ENCODE assay signal across 8 cellular contexts in the genomic region with DNA sequence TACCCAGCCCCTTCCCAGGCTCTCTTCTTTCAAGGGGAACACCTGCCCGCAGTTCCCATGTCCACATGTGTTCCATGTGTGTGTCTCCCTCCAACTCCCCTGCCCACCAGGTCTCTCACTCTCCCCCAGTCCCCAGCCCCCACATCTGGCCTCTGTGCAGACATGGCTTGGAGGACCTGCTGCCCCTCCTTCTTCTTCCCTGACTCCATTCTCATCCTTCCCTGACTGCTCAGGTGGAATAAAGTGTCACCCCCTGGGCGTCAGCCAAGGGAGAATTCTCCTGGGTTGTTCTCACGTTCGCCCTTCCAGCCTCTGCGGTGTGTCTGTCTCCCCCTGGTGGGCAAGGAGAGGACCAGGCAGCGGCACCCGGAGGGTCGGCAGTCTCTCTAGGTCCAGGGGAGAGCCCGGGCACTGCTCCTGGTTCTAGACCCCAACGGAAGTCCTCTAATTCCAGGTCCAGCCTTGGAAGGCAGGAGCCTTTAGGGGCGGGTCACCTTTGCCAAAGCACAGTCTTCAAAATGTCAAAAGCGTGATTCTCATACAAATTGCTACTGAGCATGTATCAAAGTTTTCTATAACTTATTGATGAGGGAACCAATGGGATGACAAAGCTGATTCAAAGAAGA. TPM values are rescaled to one million over a fixed set of nuclear protein-coding genes. Genes with fewer than 3 reads are reported as not detected.
DNase-seq lines count a peak whose midpoint lies in the region; ATAC-seq and TF ChIP-seq lines count a peak whose summit lies in the region.

No MANE protein-coding gene starts in this region.

- CTCF ChIA-PET in activated naive CD4-positive, alpha-beta T cell treated with anti-CD3 and anti-CD28 coated beads, Interleukin-2, amount 10 ng/mL, durations not matched to agents 7 days and 5 days (lab: Charles Lee), result interaction anchor here (0.5 to 4.8 kb wide), 15 partner anchors 10 to 96 kb away, joined by 3 to 58 read pairs (median 7); no protein-coding TSS in a partner anchor

- no peaks in the 10 kb centered on the region for H3K4me1 ChIP-seq in left ventricle myocardium inferior

- peak; percentile 18 for DNase-seq in GM04504 (ENCODE audit: low read depth)
- DNase-seq in MG63, result peak; percentile 49
- DNase-seq in SKM-1 (lab: John Stamatoyannopoulos, UW; ENCODE audit: unreplicated experiment), result peak; percentile 18
- peak; percentile 78 for DNase-seq in activated naive CD4-positive, alpha-beta T cell treated with anti-CD3 and anti-CD28 coated beads, Interleukin-2, amount 10 ng/mL, durations not matched to agents 7 days and 5 days
- no peak for DNase-seq in left ventricle myocardium inferior
- DNase-seq in stimulated activated CD4-positive, alpha-beta T cell treated with anti-CD3 and anti-CD28 coated beads, Interleukin-12 subunit alpha, Interleukin-12 subunit beta, amount 100 ng/mL, for 24 hours (ENCODE audit: low read depth in 2 of 2), result peak; percentile 49 to 60

- peak overlapping the region; percentile 78 for H3K27ac Mint-ChIP-seq in activated naive CD4-positive, alpha-beta T cell treated with anti-CD3 and anti-CD28 coated beads, Interleukin-2, amount 10 ng/mL, durations not matched to agents 7 days and 5 days

- TF ChIP-seq CTCF in left ventricle myocardium inferior (IDR thresholded peaks at IDR 0.05; ENCODE audit: borderline replicate concordance), result peak; percentile 80

- no peak for ATAC-seq in HG02642 (IDR thresholded peaks at IDR 0.05; ENCODE audit: poor library complexity, unreplicated experiment)
- ATAC-seq in HG02852 (IDR thresholded peaks at IDR 0.05; ENCODE audit: unreplicated experiment), result no peak

- H3K36me3 ChIP-seq in MG63, result no peaks in the 10 kb centered on the region
- H3K36me3 ChIP-seq in left ventricle myocardium inferior, result no peaks in the 10 kb centered on the region

- no peaks in the 10 kb centered on the region for H3K27me3 ChIP-seq in MG63
- H3K27me3 ChIP-seq in left ventricle myocardium inferior (ENCODE audit: low read depth), result peaks cover 15% of the 10 kb centered on the region

- no peaks in the 10 kb centered on the region for H3K9me3 ChIP-seq in MG63
- no peaks in the 10 kb centered on the region for H3K9me3 ChIP-seq in left ventricle myocardium inferior (replicated peaks)

- H3K27ac ChIP-seq in left ventricle myocardium inferior (replicated peaks), result no peak overlapping the region

- no peaks in the 10 kb centered on the region for H3K9me3 Mint-ChIP-seq in activated naive CD4-positive, alpha-beta T cell treated with anti-CD3 and anti-CD28 coated beads, Interleukin-2, amount 10 ng/mL, durations not matched to agents 7 days and 5 days

- intact Hi-C loops in left ventricle myocardium inferior (cut with micrococcal nuclease), result no loop called here

- peaks cover 32% of the 10 kb centered on the region for H3K4me1 Mint-ChIP-seq in activated naive CD4-positive, alpha-beta T cell treated with anti-CD3 and anti-CD28 coated beads, Interleukin-2, amount 10 ng/mL, durations not matched to agents 7 days and 5 days

- H3K4me3 ChIP-seq in MG63 (no peak overlapping the region), left ventricle myocardium inferior (no peak overlapping the region)

- no peak overlapping the region for H3K4me3 Mint-ChIP-seq in activated naive CD4-positive, alpha-beta T cell treated with anti-CD3 and anti-CD28 coated beads, Interleukin-2, amount 10 ng/mL, durations not matched to agents 7 days and 5 days

- peaks cover 38% of the 10 kb centered on the region for H3K27me3 Mint-ChIP-seq in activated naive CD4-positive, alpha-beta T cell treated with anti-CD3 and anti-CD28 coated beads, Interleukin-2, amount 10 ng/mL, durations not matched to agents 7 days and 5 days

- no peaks in the 10 kb centered on the region for H3K36me3 Mint-ChIP-seq in activated naive CD4-positive, alpha-beta T cell treated with anti-CD3 and anti-CD28 coated beads, Interleukin-2, amount 10 ng/mL, durations not matched to agents 7 days and 5 days

RNA-seq across cellular contexts. Expression of gene EBF4, which starts 50.5 kb away (rescaled TPM):
- total RNA-seq in MG63 (2014; rRNA removed; shearing (Covaris generic); ENCODE audit: low replicate concordance), result not detected in 2 replicates
- total RNA-seq in left ventricle myocardium inferior, result 4.9 TPM

RNA-seq across cellular contexts. Expression of gene CPXM1, which starts 57.4 kb away (rescaled TPM):
- total RNA-seq in MG63 (2014; rRNA removed; shearing (Covaris generic); ENCODE audit: low replicate concordance), result 1.2 TPM in 1 of 2 replicates, not detected in the other
- 0.69 TPM for total RNA-seq in left ventricle myocardium inferior
